ENCODE assay signal across 7 cellular contexts in genomic region chr6:26195376-26195923, GRCh38.
A peak's percentile ranks its signal among the peaks of the same experiment; 100 is the strongest.
DNase-seq lines count a peak whose midpoint lies in the region; ATAC-seq, FAIRE-seq and TF ChIP-seq lines count a peak whose summit lies in the region.

No MANE protein-coding gene starts in this region.

- 0% methylated on average over 6 to 23 of the region's 23 CpGs for WGBS in transverse colon (ENCODE audit: low coverage in 1 of 2), 2 donors

- peaks cover 32% of the 10 kb centered on the region for H4K20me1 ChIP-seq in neural progenitor cell (ENCODE audit: low read depth)

- H3K79me2 ChIP-seq in neural progenitor cell (ENCODE audit: low read depth): peaks cover 64% of the 10 kb centered on the region

- H3K4me3 ChIP-seq in SJCRH30: peak overlapping the region; percentile 67
- H3K4me3 ChIP-seq in neural progenitor cell: peak overlapping the region; percentile 82
- H3K4me3 ChIP-seq in transverse colon: peak overlapping the region; percentile 12 to 70 (median 62)

- TF ChIP-seq EP300 in transverse colon (IDR thresholded peaks at IDR 0.05; ENCODE audit: low read depth): no peak

- in situ Hi-C loops in transverse colon (cut with MboI; ENCODE audit: low pct_ligation_motif_present in 1 of 4, low pct_unique_long_range_greater_than_20kb in 1 of 4, low sequenced_read_pairs in 3 of 4): loop anchor here in 2 of 4 donors (5.0 to 25.0 kb wide), 2 partner anchors 38 to 942 kb away; a partner anchor contains a TSS

- peaks cover 31% of the 10 kb centered on the region for H3K4me1 Mint-ChIP-seq in neural progenitor cell

- H3K27me3 Mint-ChIP-seq in neural progenitor cell (ENCODE audit: insufficient read depth, low read depth): peaks cover 10% of the 10 kb centered on the region

- H3K4me2 ChIP-seq in neural progenitor cell: peak overlapping the region; percentile 87

- no peaks in the 10 kb centered on the region for H3K36me3 ChIP-seq in SJCRH30
- H3K36me3 ChIP-seq in neural progenitor cell: no peaks in the 10 kb centered on the region
- no peaks in the 10 kb centered on the region for H3K36me3 ChIP-seq in transverse colon

- peak; percentile 28 for ATAC-seq in GM18519 (IDR thresholded peaks at IDR 0.05; ENCODE audit: low FRiP score, unreplicated experiment)

- H3K9me3 Mint-ChIP-seq in neural progenitor cell: no peaks in the 10 kb centered on the region

- TF ChIP-seq CTCF in neural progenitor cell (IDR thresholded peaks at IDR 0.05) (no peak), transverse colon (IDR thresholded peaks at IDR 0.05) (no peak)

- no peaks in the 10 kb centered on the region for H3K27me3 ChIP-seq in SJCRH30
- no peaks in the 10 kb centered on the region for H3K27me3 ChIP-seq in neural progenitor cell
- H3K27me3 ChIP-seq in transverse colon: no peaks in the 10 kb centered on the region

- FAIRE-seq in frontal cortex (lab: Jason Lieb, UNC): no peak

- peak; percentile 68 for TF ChIP-seq POLR2A in transverse colon (IDR thresholded peaks at IDR 0.05)

- H3K27ac ChIP-seq in SJCRH30 (peak overlapping the region; percentile 78), neural progenitor cell (peak overlapping the region; percentile 82), transverse colon (peak overlapping the region; percentile 97 to 99 (median 98))

- peaks cover 1% of the 10 kb centered on the region for H3K36me3 Mint-ChIP-seq in neural progenitor cell

- DNase-seq in HT-29 (ENCODE audit: low spot score): peak; percentile 88
- DNase-seq in SJCRH30: peak; percentile 78 to 85
- DNase-seq in activated naive CD4-positive, alpha-beta T cell treated with anti-CD3 and anti-CD28 coated beads, Interleukin-2, amount 50 U/mL, for 16 hours: peak; percentile 84
- peak; percentile 63 to 73 for DNase-seq in frontal cortex (ENCODE audit: low spot score in 2 of 2)
- peak; percentile 87 for DNase-seq in neural progenitor cell (ENCODE audit: low spot score)
- peak; percentile 93 for DNase-seq in transverse colon

- peak overlapping the region; percentile 2 for H3K9ac ChIP-seq in neural progenitor cell

- peak overlapping the region; percentile 93 for H3K4me3 Mint-ChIP-seq in neural progenitor cell

- H2AFZ ChIP-seq in neural progenitor cell (replicated peaks): no peak overlapping the region

- H3K27ac Mint-ChIP-seq in neural progenitor cell: peak overlapping the region; percentile 88

- peaks cover 61% of the 10 kb centered on the region for H3F3A ChIP-seq in neural progenitor cell (ENCODE audit: low read depth)

- H3K4me1 ChIP-seq in SJCRH30 (no peaks in the 10 kb centered on the region), neural progenitor cell (peaks cover 18% of the 10 kb centered on the region), transverse colon (peaks cover 5 to 29% (median 20%) of the 10 kb centered on the region in 4 donors)

- intact Hi-C loops in transverse colon (cut with DNase I; ENCODE audit: low total_unique reads): loop anchor here (5.0 to 10.0 kb wide), 2 partner anchors 38 to 161 kb away; a partner anchor contains a TSS

- H3K9me3 ChIP-seq in SJCRH30 (replicated peaks) (no peaks in the 10 kb centered on the region), neural progenitor cell (ENCODE audit: low read depth) (no peaks in the 10 kb centered on the region), transverse colon (no peaks in the 10 kb centered on the region)

Comparison
In these comparisons a context has a peak if more than half of its experiments do, and no peak if none do; other contexts are left out.
1. Peak in every context shown above with its lines: DNase-seq, ATAC-seq, H3K4me3 ChIP-seq and H3K27ac ChIP-seq.